Comparison of ENCODE assay signal across 1 cellular context in the genomic region with DNA sequence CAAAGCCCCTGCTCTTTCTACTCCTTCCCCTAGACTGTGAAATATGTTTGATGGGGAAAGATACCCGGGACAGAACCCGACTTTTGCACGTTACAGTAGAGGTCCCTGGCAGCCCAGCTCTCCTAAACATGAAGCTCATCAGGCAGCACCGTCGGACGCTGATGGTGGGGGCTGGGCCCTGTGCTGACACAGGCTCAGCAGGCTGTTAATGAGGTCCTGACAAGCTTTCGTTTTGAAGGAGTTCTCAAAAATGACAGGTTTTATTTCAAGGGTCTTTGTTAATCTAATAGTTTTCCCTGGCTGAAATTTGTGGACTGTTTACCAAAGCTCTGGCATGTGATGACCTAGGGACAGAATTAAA.
TF ChIP-seq lines count a peak whose summit lies in the region.

No MANE protein-coding gene starts in this region.

TF ChIP-seq in K562, 482 proteins besides CTCF, POLR2A, EP300 and RAD21 (continued from another document):
- TF ChIP-seq, protein P1, sequence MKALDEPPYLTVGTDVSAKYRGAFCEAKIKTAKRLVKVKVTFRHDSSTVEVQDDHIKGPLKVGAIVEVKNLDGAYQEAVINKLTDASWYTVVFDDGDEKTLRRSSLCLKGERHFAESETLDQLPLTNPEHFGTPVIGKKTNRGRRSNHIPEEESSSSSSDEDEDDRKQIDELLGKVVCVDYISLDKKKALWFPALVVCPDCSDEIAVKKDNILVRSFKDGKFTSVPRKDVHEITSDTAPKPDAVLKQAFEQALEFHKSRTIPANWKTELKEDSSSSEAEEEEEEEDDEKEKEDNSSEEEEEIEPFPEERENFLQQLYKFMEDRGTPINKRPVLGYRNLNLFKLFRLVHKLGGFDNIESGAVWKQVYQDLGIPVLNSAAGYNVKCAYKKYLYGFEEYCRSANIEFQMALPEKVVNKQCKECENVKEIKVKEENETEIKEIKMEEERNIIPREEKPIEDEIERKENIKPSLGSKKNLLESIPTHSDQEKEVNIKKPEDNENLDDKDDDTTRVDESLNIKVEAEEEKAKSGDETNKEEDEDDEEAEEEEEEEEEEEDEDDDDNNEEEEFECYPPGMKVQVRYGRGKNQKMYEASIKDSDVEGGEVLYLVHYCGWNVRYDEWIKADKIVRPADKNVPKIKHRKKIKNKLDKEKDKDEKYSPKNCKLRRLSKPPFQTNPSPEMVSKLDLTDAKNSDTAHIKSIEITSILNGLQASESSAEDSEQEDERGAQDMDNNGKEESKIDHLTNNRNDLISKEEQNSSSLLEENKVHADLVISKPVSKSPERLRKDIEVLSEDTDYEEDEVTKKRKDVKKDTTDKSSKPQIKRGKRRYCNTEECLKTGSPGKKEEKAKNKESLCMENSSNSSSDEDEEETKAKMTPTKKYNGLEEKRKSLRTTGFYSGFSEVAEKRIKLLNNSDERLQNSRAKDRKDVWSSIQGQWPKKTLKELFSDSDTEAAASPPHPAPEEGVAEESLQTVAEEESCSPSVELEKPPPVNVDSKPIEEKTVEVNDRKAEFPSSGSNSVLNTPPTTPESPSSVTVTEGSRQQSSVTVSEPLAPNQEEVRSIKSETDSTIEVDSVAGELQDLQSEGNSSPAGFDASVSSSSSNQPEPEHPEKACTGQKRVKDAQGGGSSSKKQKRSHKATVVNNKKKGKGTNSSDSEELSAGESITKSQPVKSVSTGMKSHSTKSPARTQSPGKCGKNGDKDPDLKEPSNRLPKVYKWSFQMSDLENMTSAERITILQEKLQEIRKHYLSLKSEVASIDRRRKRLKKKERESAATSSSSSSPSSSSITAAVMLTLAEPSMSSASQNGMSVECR (CRISPR knock-in tag; IDR thresholded peaks at IDR 0.05), result no peak
- TF ChIP-seq SP1 (CRISPR knock-in tag; IDR thresholded peaks at IDR 0.05) (no peak), MEF2D (tag; conservative IDR thresholded peaks at IDR 0.05; ENCODE audit: low read depth) (no peak), ZBED1 (IDR thresholded peaks at IDR 0.05) (no peak), ARNT (IDR thresholded peaks at IDR 0.05) (no peak)
- TF ChIP-seq, protein P2, sequence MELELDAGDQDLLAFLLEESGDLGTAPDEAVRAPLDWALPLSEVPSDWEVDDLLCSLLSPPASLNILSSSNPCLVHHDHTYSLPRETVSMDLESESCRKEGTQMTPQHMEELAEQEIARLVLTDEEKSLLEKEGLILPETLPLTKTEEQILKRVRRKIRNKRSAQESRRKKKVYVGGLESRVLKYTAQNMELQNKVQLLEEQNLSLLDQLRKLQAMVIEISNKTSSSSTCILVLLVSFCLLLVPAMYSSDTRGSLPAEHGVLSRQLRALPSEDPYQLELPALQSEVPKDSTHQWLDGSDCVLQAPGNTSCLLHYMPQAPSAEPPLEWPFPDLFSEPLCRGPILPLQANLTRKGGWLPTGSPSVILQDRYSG (tag; conservative IDR thresholded peaks at IDR 0.05; ENCODE audit: low read depth), result no peak
- TF ChIP-seq, protein P3, sequence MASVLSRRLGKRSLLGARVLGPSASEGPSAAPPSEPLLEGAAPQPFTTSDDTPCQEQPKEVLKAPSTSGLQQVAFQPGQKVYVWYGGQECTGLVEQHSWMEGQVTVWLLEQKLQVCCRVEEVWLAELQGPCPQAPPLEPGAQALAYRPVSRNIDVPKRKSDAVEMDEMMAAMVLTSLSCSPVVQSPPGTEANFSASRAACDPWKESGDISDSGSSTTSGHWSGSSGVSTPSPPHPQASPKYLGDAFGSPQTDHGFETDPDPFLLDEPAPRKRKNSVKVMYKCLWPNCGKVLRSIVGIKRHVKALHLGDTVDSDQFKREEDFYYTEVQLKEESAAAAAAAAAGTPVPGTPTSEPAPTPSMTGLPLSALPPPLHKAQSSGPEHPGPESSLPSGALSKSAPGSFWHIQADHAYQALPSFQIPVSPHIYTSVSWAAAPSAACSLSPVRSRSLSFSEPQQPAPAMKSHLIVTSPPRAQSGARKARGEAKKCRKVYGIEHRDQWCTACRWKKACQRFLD (CRISPR knock-in tag; IDR thresholded peaks at IDR 0.05), result no peak
- TF ChIP-seq, protein P4, sequence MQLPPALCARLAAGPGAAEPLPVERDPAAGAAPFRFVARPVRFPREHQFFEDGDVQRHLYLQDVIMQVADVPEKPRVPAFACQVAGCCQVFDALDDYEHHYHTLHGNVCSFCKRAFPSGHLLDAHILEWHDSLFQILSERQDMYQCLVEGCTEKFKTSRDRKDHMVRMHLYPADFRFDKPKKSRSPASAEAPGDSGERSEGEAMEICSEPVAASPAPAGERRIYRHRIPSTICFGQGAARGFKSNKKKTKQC (CRISPR knock-in tag; IDR thresholded peaks at IDR 0.05), result no peak
